In the genomic region with DNA sequence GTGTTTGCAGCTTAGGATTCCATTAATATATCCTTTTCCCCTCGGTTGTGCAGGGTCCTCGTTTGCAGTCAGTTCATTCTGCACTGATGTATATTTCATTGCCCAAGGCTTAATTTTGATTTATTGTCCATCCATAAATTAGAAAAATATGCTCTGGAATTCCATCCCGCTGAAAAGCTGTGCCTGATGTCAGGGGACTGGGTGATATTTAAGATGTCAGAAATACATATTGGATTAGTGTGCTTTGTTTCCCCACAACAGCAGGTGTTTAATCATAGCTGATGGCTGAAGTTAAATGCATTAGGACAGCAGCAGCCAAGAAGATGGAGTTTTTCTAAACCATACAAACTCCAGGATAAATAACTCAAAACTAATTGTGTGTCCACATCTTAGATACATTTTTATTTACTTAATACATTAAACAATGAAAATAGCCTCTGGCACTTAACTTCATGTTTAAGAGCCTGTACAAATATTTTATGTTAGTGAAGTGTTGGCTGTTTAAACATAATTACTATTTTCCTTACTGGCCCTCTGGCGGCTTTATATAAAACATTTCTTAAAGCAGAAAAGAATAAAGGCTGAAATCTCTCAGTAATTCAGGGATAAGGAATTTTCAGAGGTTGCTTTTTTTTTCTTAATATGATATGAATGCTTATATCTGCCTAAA, we compare ENCODE assay signal across 15 cellular contexts.
DNase-seq lines count a peak whose midpoint lies in the region; ATAC-seq and TF ChIP-seq lines count a peak whose summit lies in the region.
"Had no signal": no experiment of that assay in that cellular context is flagged by ENCODE, and none has a peak within 500 bp of the region (broad histone marks: within the 10 kb centered on the region; RNA-seq: fewer than 3 reads in every experiment).

No MANE protein-coding gene starts in this region.

- no peak overlapping the region for H3K4me3 ChIP-seq in left lung
- H3K4me3 ChIP-seq: colonic mucosa had no signal

- H3K36me3 ChIP-seq in left lung: no peaks in the 10 kb centered on the region
- H3K36me3 ChIP-seq: colonic mucosa, neutrophil had no signal

- no peaks in the 10 kb centered on the region for H3K4me1 ChIP-seq in left lung
- H3K4me1 ChIP-seq: colonic mucosa had no signal

- peaks cover 13% of the 10 kb centered on the region for H3K27me3 Mint-ChIP-seq in activated T-helper 17 cell treated with anti-CD3 and anti-CD28 coated beads, Interleukin-2, amount 50 U/mL, for 72 hours

- TF ChIP-seq CTCF in left lung (IDR thresholded peaks at IDR 0.05): no peak

- H3K27ac ChIP-seq in left lung: no peak overlapping the region
- H3K27ac ChIP-seq: colonic mucosa, epithelial cell of prostate, neutrophil had no signal

- H3K36me3 Mint-ChIP-seq in activated T-helper 17 cell treated with anti-CD3 and anti-CD28 coated beads, Interleukin-2, amount 50 U/mL, for 72 hours (ENCODE audit: low read depth): no peaks in the 10 kb centered on the region

- intact Hi-C loops in left lung (cut with DNase I): no loop called here

- H3K27me3 ChIP-seq in left lung: peaks cover 20 to 54% of the 10 kb centered on the region in 2 donors

- H3K9me3 ChIP-seq in left lung: no peaks in the 10 kb centered on the region
- H3K9me3 ChIP-seq: colonic mucosa, neutrophil had no signal

- H3K4me3 Mint-ChIP-seq in activated T-helper 17 cell treated with anti-CD3 and anti-CD28 coated beads, Interleukin-2, amount 50 U/mL, for 72 hours: no peak overlapping the region

- no peaks in the 10 kb centered on the region for H3K9me3 Mint-ChIP-seq in activated T-helper 17 cell treated with anti-CD3 and anti-CD28 coated beads, Interleukin-2, amount 50 U/mL, for 72 hours

- ATAC-seq in left lung: peak; percentile 56
- ATAC-seq in GM21737 (IDR thresholded peaks at IDR 0.05; ENCODE audit: unreplicated experiment): no peak
- no peak for ATAC-seq in activated T-helper 17 cell treated with anti-CD3 and anti-CD28 coated beads, Interleukin-2, amount 50 U/mL, for 72 hours (replicated peaks)
- no peak for ATAC-seq in GM21360 (IDR thresholded peaks at IDR 0.05; ENCODE audit: unreplicated experiment)

- H3K27ac Mint-ChIP-seq in activated T-helper 17 cell treated with anti-CD3 and anti-CD28 coated beads, Interleukin-2, amount 50 U/mL, for 72 hours: no peak overlapping the region

- DNase-seq in DMS53 (lab: John Stamatoyannopoulos, UW) (peak; percentile 63), NCI-H1436 (lab: John Stamatoyannopoulos, UW) (peak; percentile 45), NCI-H82 treated with DMSO at 0.1 percent for 48 hours (lab: John Stamatoyannopoulos, UW; ENCODE audit: unreplicated experiment) (peak; percentile 39), left lung (no peak), HuH-7.5 (ENCODE audit: low spot score) (no peak)
- DNase-seq: activated CD8-positive, alpha-beta memory T cell treated with anti-CD3 and anti-CD28 coated beads for 24 hours; activated effector memory CD4-positive, alpha-beta T cell treated with anti-CD3 and anti-CD28 coated beads, Interleukin-2, amount 50 U/mL, for 16 hours; colonic mucosa; kidney; stimulated activated CD4-positive, alpha-beta T cell treated with anti-CD3 and anti-CD28 coated beads, Interleukin-4, amount 100 ng/mL, for 4 hours had no signal

- no peaks in the 10 kb centered on the region for H3K4me1 Mint-ChIP-seq in activated T-helper 17 cell treated with anti-CD3 and anti-CD28 coated beads, Interleukin-2, amount 50 U/mL, for 72 hours

Comparison
In these comparisons a context has a peak if more than half of its experiments do, and no peak if none do; other contexts are left out.
1. DNase-seq: peak in DMS53 (single experiment), NCI-H1436 (single experiment) and NCI-H82 treated with DMSO at 0.1 percent for 48 hours (single experiment); none in left lung (0 of 2) and HuH-7.5 (single experiment).